In the genomic region with DNA sequence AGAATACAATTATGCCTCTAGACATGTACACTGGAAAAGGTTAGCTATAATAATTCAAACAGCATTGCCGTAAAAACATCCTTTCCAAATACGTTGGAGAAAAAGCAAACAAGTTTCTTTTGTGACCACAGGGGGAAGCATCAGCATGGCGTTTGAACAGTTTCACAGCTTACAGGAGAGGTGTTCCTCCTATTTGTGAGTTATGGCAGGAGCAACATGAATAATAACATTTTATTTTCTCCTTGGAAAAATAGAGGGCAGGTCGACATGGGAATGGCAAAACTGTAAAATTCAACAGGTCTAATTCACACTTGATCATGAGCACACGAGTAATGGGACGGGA, we compare ENCODE assay signal across 8 cellular contexts. TPM values are rescaled to one million over a fixed set of nuclear protein-coding genes. Genes with fewer than 3 reads are reported as not detected.
DNase-seq lines count a peak whose midpoint lies in the region; ATAC-seq and TF ChIP-seq lines count a peak whose summit lies in the region.

No MANE protein-coding gene starts in this region.

- no peaks in the 10 kb centered on the region for H3K36me3 ChIP-seq in tibial nerve

- 15 to 18% methylated on average over 6 of the region's 6 CpGs for WGBS in tibial nerve, 2 donors

- H3K27me3 ChIP-seq in tibial nerve, result no peaks in the 10 kb centered on the region

- no peak for TF ChIP-seq EP300 in tibial nerve (IDR thresholded peaks at IDR 0.05)

- H3K9me3 ChIP-seq in tibial nerve, result no peaks in the 10 kb centered on the region

- DNase-seq in COLO668 (lab: John Stamatoyannopoulos, UW; ENCODE audit: unreplicated experiment) (peak; percentile 31), HuH-7.5 (ENCODE audit: low spot score) (peak; percentile 29), SK-N-DZ (ENCODE audit: low spot score) (peak; percentile 25), left ventricle myocardium superior (no peak), tibial nerve (ENCODE audit: low spot score in 2 of 2) (no peak), HK-2 (ENCODE audit: unreplicated experiment) (no peak)

- peaks cover 0 to 14% (median 1%) of the 10 kb centered on the region in 4 donors for H3K4me1 ChIP-seq in tibial nerve

- peak; percentile 41 to 60 (median 45) for TF ChIP-seq CTCF in tibial nerve (IDR thresholded peaks at IDR 0.05)

- ATAC-seq in left ventricle myocardium superior, result peak; percentile 25
- ATAC-seq in HG02588 (IDR thresholded peaks at IDR 0.05; ENCODE audit: unreplicated experiment), result no peak
- ATAC-seq in HG03378 (IDR thresholded peaks at IDR 0.05; ENCODE audit: unreplicated experiment), result no peak

- no peak overlapping the region for H3K27ac ChIP-seq in tibial nerve

- TF ChIP-seq POLR2A in tibial nerve (IDR thresholded peaks at IDR 0.05), result no peak

- peak overlapping the region in 1 of 4 donors; percentile 6 for H3K4me3 ChIP-seq in tibial nerve

- intact Hi-C loops in left ventricle myocardium superior (cut with micrococcal nuclease), result no loop called here

RNA-seq across cellular contexts. Expression of gene GADL1, which starts 39.7 kb away (rescaled TPM):
- not detected in 2 replicates for polyA plus RNA-seq in SK-N-DZ (2014; cell fraction: cytosol; rRNA removed)
- polyA plus RNA-seq in SK-N-DZ (2014; cell fraction: nucleus; rRNA removed), result not detected in 2 replicates
- not detected for total RNA-seq in left ventricle myocardium superior
- total RNA-seq in tibial nerve, result not detected

Comparison
In these comparisons a context has a peak if more than half of its experiments do, and no peak if none do; other contexts are left out.
1. DNase-seq: peak in COLO668 (single experiment), HuH-7.5 (single experiment) and SK-N-DZ (single experiment); none in left ventricle myocardium superior (single experiment), tibial nerve (0 of 2) and HK-2 (single experiment).